In the genomic region with DNA sequence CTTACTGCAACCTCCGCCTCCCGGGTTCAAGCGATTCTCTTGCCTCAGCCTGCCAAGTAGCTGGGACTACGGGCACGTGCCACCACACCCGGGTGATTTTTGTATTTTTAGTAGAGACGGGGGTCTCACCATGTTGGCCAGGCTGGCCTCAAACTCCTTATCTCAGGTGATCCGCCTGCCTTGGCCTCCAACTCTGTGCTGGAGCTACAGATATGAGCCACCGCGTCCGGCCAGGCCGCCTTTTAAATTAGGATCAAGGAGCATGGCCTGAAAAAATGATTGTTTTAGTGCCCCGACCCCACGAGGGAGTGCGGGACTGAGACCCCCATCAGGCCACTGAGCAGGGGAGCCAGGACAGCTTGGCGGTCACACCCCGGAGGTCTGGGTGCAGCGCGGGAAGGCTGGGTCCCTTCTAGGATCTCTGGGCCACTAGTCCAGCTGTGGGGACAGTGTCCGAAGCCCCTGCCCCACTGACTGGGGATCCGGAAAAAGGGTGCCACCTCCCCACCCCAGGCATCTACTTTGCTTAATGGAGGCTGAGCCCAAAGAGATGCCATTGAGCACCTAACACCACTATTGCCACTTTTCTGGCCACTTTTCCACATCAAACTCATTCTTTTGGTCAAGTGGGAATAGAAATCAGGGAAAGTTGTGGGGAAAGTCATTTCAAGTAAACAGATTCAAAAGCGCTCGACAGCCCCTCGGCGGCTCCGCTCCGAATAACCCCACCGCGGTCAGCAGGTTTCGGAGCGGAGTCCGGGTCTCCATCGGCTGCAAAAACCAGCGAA, we compare ENCODE assay signal across 9 cellular contexts. TPM values are rescaled to one million over a fixed set of nuclear protein-coding genes. Genes with fewer than 3 reads are reported as not detected.
DNase-seq lines count a peak whose midpoint lies in the region; ATAC-seq, FAIRE-seq and TF ChIP-seq lines count a peak whose summit lies in the region.
"Had no signal": no experiment of that assay in that cellular context is flagged by ENCODE, and none has a peak within 500 bp of the region (broad histone marks: within the 10 kb centered on the region; RNA-seq: fewer than 3 reads in every experiment).

No MANE protein-coding gene starts in this region.

- intact Hi-C loops in Right ventricle myocardium inferior (cut with DNase I): loop anchor here (2.0 kb wide), 1 partner anchor 15 kb away; no protein-coding TSS in a partner anchor
- intact Hi-C loops in left ventricle myocardium superior (cut with micrococcal nuclease): no loop called here
- intact Hi-C loops in GM12878 (cut with micrococcal nuclease; ENCODE audit: unreplicated experiment): loop anchor here (1.0 to 2.0 kb wide), 5 partner anchors 15 to 206 kb away; no protein-coding TSS in a partner anchor

- H3K27ac ChIP-seq in GM12878 (ENCODE audit: control insufficient read depth, insufficient read depth): no peak overlapping the region

- RAD21 ChIA-PET in GM12878 (lab: Charles Lee; ENCODE audit: unreplicated experiment): interaction anchor here (0.9 to 2.6 kb wide), 30 partner anchors 8 to 386 kb away, joined by 3 to 59 read pairs (median 6); no protein-coding TSS in a partner anchor

- in situ Hi-C loops in GM12878 (cut with MboI): no loop called here
- in situ Hi-C loops in GM13976 (cut with MboI; ENCODE audit: low sequenced_read_pairs, unreplicated experiment): no loop called here

- TF ChIP-seq POLR2A in GM12878 (IDR thresholded peaks at IDR 0.05; ENCODE audit: low read depth, low read length): no peak

- BruUV-seq in GM12878 (replicated peaks; lab: Mats Ljungman, UMichigan): no TSS peak

- peaks cover 3% of the 10 kb centered on the region for H3K27me3 Mint-ChIP-seq in type B pancreatic cell

- no peak for ATAC-seq in Right ventricle myocardium inferior
- no peak for ATAC-seq in left ventricle myocardium superior
- no peak for ATAC-seq in GM12878

- H3K79me2 ChIP-seq in GM12878 (ENCODE audit: control insufficient read depth, insufficient read depth, low read length): no peaks in the 10 kb centered on the region

- peak overlapping the region; percentile 7 for H3K27ac Mint-ChIP-seq in type B pancreatic cell

- H3K9ac ChIP-seq in GM12878 (ENCODE audit: control insufficient read depth, insufficient read depth, low read length): peak overlapping the region; percentile 42; the same call in 1 of the 2 replicates

- H3K36me3 ChIP-seq in GM12878 (ENCODE audit: control insufficient read depth in 2 of 2, insufficient read depth in 2 of 2, low read length in 1 of 2): no peaks in the 10 kb centered on the region

- DNase-seq in Right ventricle myocardium inferior (ENCODE audit: missing footprints) (peak; percentile 70), left ventricle myocardium superior (no peak), GM12878 (ENCODE audit: low read depth, low spot score) (no peak), type B pancreatic cell (ENCODE audit: extremely low spot score, unreplicated experiment) (no peak), SHP77 treated with DMSO at 0.1 percent for 48 hours (lab: John Stamatoyannopoulos, UW) (no peak), GM13976 (ENCODE audit: low spot score) (no peak)
- DNase-seq in central memory CD4-positive, alpha-beta T cell: no peak

- H4K20me1 ChIP-seq in GM12878 (ENCODE audit: control insufficient read depth, insufficient read depth): no peaks in the 10 kb centered on the region

- peaks cover 12% of the 10 kb centered on the region for H3K4me1 ChIP-seq in GM12878 (ENCODE audit: control insufficient read depth, insufficient read depth, low read length)
- peaks cover 14% of the 10 kb centered on the region for H3K4me1 ChIP-seq in mononuclear cell (ENCODE audit: insufficient read depth, low read length)

- no peaks in the 10 kb centered on the region for H3K9me3 Mint-ChIP-seq in type B pancreatic cell

- no peaks in the 10 kb centered on the region for H3K9me3 ChIP-seq in GM12878 (replicated peaks; ENCODE audit: control insufficient read depth, insufficient read depth, low read length)
- no peaks in the 10 kb centered on the region for H3K9me3 ChIP-seq in mononuclear cell (ENCODE audit: low read depth, low read length)
- H3K9me3 ChIP-seq: body of pancreas had no signal

- CTCF ChIA-PET in GM12878 (lab: Yijun Ruan, JAX): interaction anchor here (0.6 to 8.6 kb wide), 52 partner anchors 8 to 1722 kb away, joined by 3 to 126 read pairs (median 5); a partner anchor contains a TSS

- POLR2A ChIA-PET in GM12878 (lab: Charles Lee): interaction anchor here (0.7 to 3.2 kb wide), 23 partner anchors 9 to 157 kb away, joined by 3 to 40 read pairs (median 5); no protein-coding TSS in a partner anchor

- peak overlapping the region; percentile 97 for H3K4me2 ChIP-seq in GM12878 (ENCODE audit: control insufficient read depth, insufficient read depth)

- H2AFZ ChIP-seq in GM12878 (ENCODE audit: control insufficient read depth, low read depth, low read length): peak overlapping the region; percentile 75

- peaks cover 11% of the 10 kb centered on the region for H3K4me1 Mint-ChIP-seq in type B pancreatic cell (ENCODE audit: unreplicated experiment)

- no peak for TF ChIP-seq RAD21 in GM12878 (IDR thresholded peaks at IDR 0.05; ENCODE audit: insufficient read depth, low read depth, low read length)

- H3K27me3 ChIP-seq in GM12878 (replicated peaks in 1 of 2; ENCODE audit: control insufficient read depth in 2 of 2, insufficient read depth in 2 of 2, low read length in 1 of 2) (no peaks in the 10 kb centered on the region), mononuclear cell (ENCODE audit: insufficient read depth, low read length) (no peaks in the 10 kb centered on the region)
- H3K27me3 ChIP-seq: body of pancreas had no signal

- 49% methylated on average over 34 of the region's 34 CpGs for WGBS in GM12878 (ENCODE audit: insufficient coverage, insufficient replicate concordance, low lambda C conversion rate, missing lambda C conversion rate)

- no peaks in the 10 kb centered on the region for H3K36me3 Mint-ChIP-seq in type B pancreatic cell

- H3K4me3 ChIP-seq in GM12878 (no peak overlapping the region), mononuclear cell (ENCODE audit: low read length) (peak overlapping the region; percentile 42)
- H3K4me3 ChIP-seq: body of pancreas had no signal

- peak overlapping the region; percentile 65 for H3K4me3 Mint-ChIP-seq in type B pancreatic cell

- SMC1A ChIA-PET in GM12878 (lab: Charles Lee; ENCODE audit: uncharacterized antibody, unreplicated experiment): interaction anchor here (1.0 to 3.1 kb wide), 26 partner anchors 8 to 241 kb away, joined by 3 to 39 read pairs (median 6); a partner anchor contains a TSS

- FAIRE-seq in GM12878 (lab: Jason Lieb, UNC): no peak

- no peak for TF ChIP-seq CTCF in GM12878 (IDR thresholded peaks at IDR 0.05 in 2 of 3, conservative IDR thresholded peaks at IDR 0.05 in 1 of 3; ENCODE audit: control insufficient read depth in 2 of 3, extremely low read depth in 1 of 3, insufficient read depth in 1 of 3, low read depth in 3 of 3, low read length in 3 of 3)
- TF ChIP-seq CTCF in type B pancreatic cell (conservative IDR thresholded peaks at IDR 0.05): no peak
- no peak for TF ChIP-seq CTCF in GM13976 (IDR thresholded peaks at IDR 0.05; ENCODE audit: borderline replicate concordance, control extremely low read depth, extremely low read depth, insufficient read depth, missing control alignments)

- no peak for TF ChIP-seq EP300 in GM12878 (IDR thresholded peaks at IDR 0.05; ENCODE audit: borderline replicate concordance in 1 of 2, control insufficient read depth in 1 of 2, low read depth in 2 of 2, low read length in 2 of 2)

TF ChIP-seq in GM12878, 131 proteins besides CTCF, POLR2A, EP300 and RAD21 (continues in another document):
- TF ChIP-seq SIX5 (IDR thresholded peaks at IDR 0.05; ENCODE audit: low read depth, low read length, severe bottlenecking) (no peak), SUZ12 (IDR thresholded peaks at IDR 0.05; ENCODE audit: unreplicated experiment) (no peak), BACH1 (IDR thresholded peaks at IDR 0.05; ENCODE audit: borderline replicate concordance) (0 out of 2 replicates have a peak, but pooled peaks have one; percentile 22), CBX5 (IDR thresholded peaks at IDR 0.05; ENCODE audit: low read depth) (no peak)
- TF ChIP-seq, protein P1, sequence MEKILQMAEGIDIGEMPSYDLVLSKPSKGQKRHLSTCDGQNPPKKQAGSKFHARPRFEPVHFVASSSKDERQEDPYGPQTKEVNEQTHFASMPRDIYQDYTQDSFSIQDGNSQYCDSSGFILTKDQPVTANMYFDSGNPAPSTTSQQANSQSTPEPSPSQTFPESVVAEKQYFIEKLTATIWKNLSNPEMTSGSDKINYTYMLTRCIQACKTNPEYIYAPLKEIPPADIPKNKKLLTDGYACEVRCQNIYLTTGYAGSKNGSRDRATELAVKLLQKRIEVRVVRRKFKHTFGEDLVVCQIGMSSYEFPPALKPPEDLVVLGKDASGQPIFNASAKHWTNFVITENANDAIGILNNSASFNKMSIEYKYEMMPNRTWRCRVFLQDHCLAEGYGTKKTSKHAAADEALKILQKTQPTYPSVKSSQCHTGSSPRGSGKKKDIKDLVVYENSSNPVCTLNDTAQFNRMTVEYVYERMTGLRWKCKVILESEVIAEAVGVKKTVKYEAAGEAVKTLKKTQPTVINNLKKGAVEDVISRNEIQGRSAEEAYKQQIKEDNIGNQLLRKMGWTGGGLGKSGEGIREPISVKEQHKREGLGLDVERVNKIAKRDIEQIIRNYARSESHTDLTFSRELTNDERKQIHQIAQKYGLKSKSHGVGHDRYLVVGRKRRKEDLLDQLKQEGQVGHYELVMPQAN (conservative IDR thresholded peaks at IDR 0.05): no peak

RNA-seq across cellular contexts. Expression of a gene that starts 19.7 kb away (rescaled TPM):
- 18.6 TPM for total RNA-seq in Right ventricle myocardium inferior
- 21.1 TPM for total RNA-seq in left ventricle myocardium superior
- total RNA-seq in GM12878 (2013; cell fraction: nucleolus; rRNA removed): 87.0 and 94.0 TPM in 2 replicates
- total RNA-seq in GM12878 (2014; rRNA removed): 18.1 and 28.1 TPM in 2 replicates
- 17.7 and 18.5 TPM in 2 replicates for total RNA-seq in GM12878 (2014; rRNA removed; fragmentation: Illumina TruSeq; extraction: Trizol)
- total RNA-seq in GM12878 (2021): 47.8 and 51.6 TPM in 2 replicates
- polyA plus RNA-seq in GM12878 (2011; ENCODE audit: low read depth): 9.7 TPM
- polyA plus RNA-seq in GM12878 (2011; rRNA removed): 4.9 and 7.4 TPM in 2 replicates
- 8.9 and 11.4 TPM in 2 replicates for polyA plus RNA-seq in GM12878 (2011; cell fraction: cytosol; rRNA removed)
- polyA plus RNA-seq in GM12878 (2011; cell fraction: nucleus; rRNA removed): 27.4 and 39.0 TPM in 2 replicates
- polyA plus RNA-seq in GM12878 (2012): 17.3 and 21.3 TPM in 2 replicates
- 10.1 and 15.7 TPM in 2 replicates for polyA plus RNA-seq in GM12878 (2014; fragmentation: Illumina TruSeq; extraction: Trizol)
- 10 to 100 TPM; 11.1 to 29.9 TPM for polyA plus RNA-seq in GM12878 (2014; fragmentation: Nextera tagmentation; extraction: Ambion mirVana)
- 24.5 and 25.4 TPM in 2 replicates for polyA plus RNA-seq in GM12878 (2014; rRNA removed)
- polyA plus RNA-seq in GM12878 (2016; fragmentation: Nextera tagmentation; extraction: Ambion mirVana): 10 to 100 TPM; 12.3 to 16.3 TPM
- polyA minus RNA-seq in GM12878 (2011; rRNA and poly(A)+ RNA removed): 24.2 and 40.7 TPM in 2 replicates
- 7.3 and 19.0 TPM in 2 replicates for polyA minus RNA-seq in GM12878 (2011; cell fraction: cytosol; rRNA and poly(A)+ RNA removed)
- polyA minus RNA-seq in GM12878 (2011; cell fraction: nucleus; rRNA and poly(A)+ RNA removed): 17.5 and 40.3 TPM in 2 replicates
- total RNA-seq in mononuclear cell: 18.5 TPM
- 97.6 and 139 TPM in 2 replicates for total RNA-seq in type B pancreatic cell (ENCODE audit: low replicate concordance)
